Comparison of ENCODE assay signal across 8 cellular contexts in the genomic region with DNA sequence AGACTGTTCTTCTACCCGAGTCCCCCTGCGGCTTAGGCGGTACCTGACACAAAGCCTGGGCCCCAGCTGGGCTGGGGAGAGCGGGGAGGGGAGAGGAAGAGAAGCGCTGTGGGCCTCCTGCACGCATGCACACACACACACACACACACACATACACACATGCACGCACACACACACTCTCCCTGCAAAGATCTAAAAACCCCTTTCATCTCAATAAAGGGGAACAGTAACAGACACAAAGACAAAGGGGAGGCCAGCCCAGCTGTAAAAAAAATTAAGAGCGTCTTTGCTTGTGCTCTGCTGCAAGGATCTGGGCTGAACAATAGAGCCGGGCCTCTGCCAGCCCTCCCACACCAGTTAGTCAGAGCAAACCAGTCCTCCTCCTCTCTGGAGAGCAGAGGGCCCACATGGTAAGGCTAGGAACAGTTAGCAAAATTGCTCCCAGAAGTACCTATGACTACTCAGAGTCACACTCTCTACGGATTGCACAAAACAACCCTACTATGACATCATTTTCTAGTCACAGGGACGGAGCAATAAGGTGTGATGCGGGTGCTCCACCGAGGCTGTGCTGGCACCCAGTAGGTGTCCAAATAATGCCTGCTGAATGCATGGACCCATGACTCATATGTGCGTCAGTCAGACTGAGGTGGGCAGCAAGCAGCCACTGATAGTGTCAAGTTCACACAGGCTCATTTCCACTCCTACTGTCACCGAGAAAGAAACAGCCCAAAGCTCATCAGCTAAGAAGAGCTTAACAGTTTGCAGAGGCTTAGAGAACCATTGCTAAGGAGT. TPM values are rescaled to one million over a fixed set of nuclear protein-coding genes. Genes with fewer than 3 reads are reported as not detected.
DNase-seq lines count a peak whose midpoint lies in the region; ATAC-seq and TF ChIP-seq lines count a peak whose summit lies in the region.

No MANE protein-coding gene starts in this region.

- 10% methylated on average over 15 of the region's 15 CpGs for WGBS in prostate gland

- H3K27me3 Mint-ChIP-seq in activated naive CD4-positive, alpha-beta T cell treated with anti-CD3 and anti-CD28 coated beads for 36 hours (ENCODE audit: low read depth) = no peaks in the 10 kb centered on the region

- H3K27ac ChIP-seq in SJSA1 (peak overlapping the region; percentile 89), prostate gland (peak overlapping the region; percentile 83 to 96), uterus (peak overlapping the region; percentile 88 to 97)

- H3K4me1 Mint-ChIP-seq in activated naive CD4-positive, alpha-beta T cell treated with anti-CD3 and anti-CD28 coated beads for 36 hours (ENCODE audit: low read depth) = peaks cover 98% of the 10 kb centered on the region

- H3K36me3 Mint-ChIP-seq in activated naive CD4-positive, alpha-beta T cell treated with anti-CD3 and anti-CD28 coated beads for 36 hours (ENCODE audit: low read depth) = peaks cover 19% of the 10 kb centered on the region

- no peak for TF ChIP-seq CTCF in prostate gland (IDR thresholded peaks at IDR 0.05)
- TF ChIP-seq CTCF in uterus (IDR thresholded peaks at IDR 0.05) = no peak

- no peaks in the 10 kb centered on the region for H3K27me3 ChIP-seq in SJSA1 (replicated peaks)
- no peaks in the 10 kb centered on the region for H3K27me3 ChIP-seq in prostate gland (replicated peaks; ENCODE audit: insufficient read depth)
- no peaks in the 10 kb centered on the region for H3K27me3 ChIP-seq in uterus

- H3K4me3 Mint-ChIP-seq in activated naive CD4-positive, alpha-beta T cell treated with anti-CD3 and anti-CD28 coated beads for 36 hours = peak overlapping the region; percentile 72

- peak; percentile 25 for TF ChIP-seq POLR2A in prostate gland (IDR thresholded peaks at IDR 0.05)
- TF ChIP-seq POLR2A in uterus (IDR thresholded peaks at IDR 0.05) = peak in 1 of 2 donors; percentile 46

- no peaks in the 10 kb centered on the region for H3K9me3 ChIP-seq in SJSA1 (replicated peaks)
- no peaks in the 10 kb centered on the region for H3K9me3 ChIP-seq in prostate gland
- no peaks in the 10 kb centered on the region for H3K9me3 ChIP-seq in uterus

- H3K4me3 ChIP-seq in SJSA1 (no peak overlapping the region), prostate gland (peak overlapping the region in 1 of 2 donors; percentile 5), uterus (peak overlapping the region in 1 of 2 donors; percentile 6)

- intact Hi-C loops in activated naive CD4-positive, alpha-beta T cell treated with anti-CD3 and anti-CD28 coated beads for 36 hours (cut with micrococcal nuclease) = loop anchor here (1.0 kb wide), 7 partner anchors 9 to 411 kb away; a partner anchor contains a TSS
- intact Hi-C loops in cardiac septum (cut with DNase I) (no loop called here), prostate gland (cut with DNase I) (no loop called here), uterus (cut with DNase I; ENCODE audit: low total_unique reads) (no loop called here)

- H3K4me1 ChIP-seq in SJSA1 (replicated peaks) (peaks cover 73% of the 10 kb centered on the region), prostate gland (replicated peaks) (peaks cover 48% of the 10 kb centered on the region), uterus (peaks cover 47 to 59% of the 10 kb centered on the region in 2 donors)

- H3K27ac Mint-ChIP-seq in activated naive CD4-positive, alpha-beta T cell treated with anti-CD3 and anti-CD28 coated beads for 36 hours = peak overlapping the region; percentile 96

- ATAC-seq in GM18861 (IDR thresholded peaks at IDR 0.05; ENCODE audit: unreplicated experiment) (peak; percentile 39), HG03139 (IDR thresholded peaks at IDR 0.05; ENCODE audit: unreplicated experiment) (peak; percentile 45)

- CTCF ChIA-PET in activated naive CD4-positive, alpha-beta T cell treated with anti-CD3 and anti-CD28 coated beads for 36 hours (lab: Charles Lee) = interaction anchor here (0.8 to 11.4 kb wide), 7 partner anchors 10 to 54 kb away, joined by 3 to 63 read pairs (median 3); a partner anchor contains a TSS

- H3K36me3 ChIP-seq in SJSA1 (peaks cover 18% of the 10 kb centered on the region), prostate gland (no peaks in the 10 kb centered on the region), uterus (no peaks in the 10 kb centered on the region)

- no peaks in the 10 kb centered on the region for H3K9me3 Mint-ChIP-seq in activated naive CD4-positive, alpha-beta T cell treated with anti-CD3 and anti-CD28 coated beads for 36 hours

- DNase-seq in SJSA1 (ENCODE audit: low read depth in 1 of 2, low spot score in 2 of 2) (peak; percentile 86 to 90), cardiac septum (ENCODE audit: low spot score) (peak; percentile 83), prostate gland (ENCODE audit: low spot score) (peak; percentile 79), uterus (peak; percentile 78 to 88), NCI-H446 treated with DMSO at 0.1 percent for 48 hours (lab: John Stamatoyannopoulos, UW) (no peak)
- DNase-seq in activated naive CD4-positive, alpha-beta T cell treated with anti-CD3 and anti-CD28 coated beads for 36 hours = peak; percentile 94

RNA-seq across cellular contexts. Expression of a gene that starts 9.2 kb away (rescaled TPM):
- 3.8 and 4.2 TPM in 2 replicates for total RNA-seq in SJSA1 (2014; rRNA removed; shearing (Covaris generic))
- total RNA-seq in activated naive CD4-positive, alpha-beta T cell treated with anti-CD3 and anti-CD28 coated beads for 36 hours = 10 to 100 TPM; 24.5 to 25.3 TPM
- 25.4 TPM for total RNA-seq in cardiac septum
- 10 to 100 TPM; 12.5 to 35.8 TPM for total RNA-seq in prostate gland
- total RNA-seq in uterus = 10 to 100 TPM in 3 of 4 donors, 1 to 10 TPM in 1; 10.0 to 32.6 (median 22.4) TPM

RNA-seq across cellular contexts. Expression of a gene that starts 24.5 kb away (rescaled TPM):
- 0.34 and 1.5 TPM in 2 replicates for total RNA-seq in SJSA1 (2014; rRNA removed; shearing (Covaris generic))
- under 1 TPM; 0.59 to 0.86 TPM for total RNA-seq in activated naive CD4-positive, alpha-beta T cell treated with anti-CD3 and anti-CD28 coated beads for 36 hours
- total RNA-seq in cardiac septum = 2.7 TPM
- total RNA-seq in prostate gland = 1 to 10 TPM in 1 of 2 donors, under 1 TPM in 1; 0.05 to 1.9 TPM
- total RNA-seq in uterus = 1 to 10 TPM in 3 of 4 donors, under 1 TPM in 1; 0.29 to 2.2 (median 1.3) TPM
